9 cellular contexts compared by ENCODE assay signal in genomic region chr6:11196511-11197174, GRCh38. TPM values are rescaled to one million over a fixed set of nuclear protein-coding genes. Genes with fewer than 3 reads are reported as not detected.
DNase-seq lines count a peak whose midpoint lies in the region; TF ChIP-seq lines count a peak whose summit lies in the region.
"Had no signal": no experiment of that assay in that cellular context is flagged by ENCODE, and none has a peak within 500 bp of the region (broad histone marks: within the 10 kb centered on the region; RNA-seq: fewer than 3 reads in every experiment).

No MANE protein-coding gene starts in this region.

- H3K4me3 ChIP-seq in fibroblast of villous mesenchyme (ENCODE audit: low read depth, low read length) (peak overlapping the region; percentile 29), retinal pigment epithelial cell (ENCODE audit: low read length) (peak overlapping the region; percentile 20)

- DNase-seq in DMS 273 treated with DMSO at 0.1 percent for 48 hours (lab: John Stamatoyannopoulos, UW) (peak; percentile 37), RPMI7951 (ENCODE audit: low read depth) (peak; percentile 89), fibroblast of villous mesenchyme (ENCODE audit: low read depth) (peak; percentile 86), retinal pigment epithelial cell (ENCODE audit: low read depth) (peak; percentile 67), NCI-H2196 (lab: John Stamatoyannopoulos, UW; ENCODE audit: unreplicated experiment) (no peak), NCI-H748 treated with DMSO at 0.1 percent for 48 hours (lab: John Stamatoyannopoulos, UW) (no peak), NCI-H2107 treated with DMSO at 0.1 percent for 48 hours (lab: John Stamatoyannopoulos, UW; ENCODE audit: unreplicated experiment) (no peak), NCI-H2196 treated with DMSO at 0.1 percent for 48 hours (lab: John Stamatoyannopoulos, UW; ENCODE audit: unreplicated experiment) (no peak)
- DNase-seq: activated CD4-positive, alpha-beta memory T cell treated with anti-CD3 and anti-CD28 coated beads, Interleukin-2, amount 10 ng/mL, durations not matched to agents 7 days and 5 days had no signal

- TF ChIP-seq CTCF in fibroblast of villous mesenchyme (IDR thresholded peaks at IDR 0.05; ENCODE audit: insufficient read depth, low read depth, low read length) = no peak
- TF ChIP-seq CTCF in retinal pigment epithelial cell (conservative IDR thresholded peaks at IDR 0.05; ENCODE audit: low read depth, low read length) = no peak

RNA-seq across cellular contexts. Expression of gene NEDD9, which starts 35.8 kb away (rescaled TPM):
- 8.1 and 11.5 TPM in 2 replicates for total RNA-seq in RPMI7951 (2014; rRNA removed; shearing (Covaris generic))
- 27.1 and 29.8 TPM in 2 replicates for total RNA-seq in fibroblast of villous mesenchyme

Comparison
In these comparisons a context has a peak if more than half of its experiments do, and no peak if none do; other contexts are left out.
1. DNase-seq: peak in DMS 273 treated with DMSO at 0.1 percent for 48 hours (single experiment), RPMI7951 (single experiment), fibroblast of villous mesenchyme (single experiment) and retinal pigment epithelial cell (single experiment); none in NCI-H2196 (single experiment), NCI-H748 treated with DMSO at 0.1 percent for 48 hours (single experiment), NCI-H2107 treated with DMSO at 0.1 percent for 48 hours (single experiment) and NCI-H2196 treated with DMSO at 0.1 percent for 48 hours (single experiment).